Comparison of ENCODE assay signal across 23 cellular contexts in genomic region chr6:62740171-62740570, GRCh38.
"Had no signal": no experiment of that assay in that cellular context is flagged by ENCODE, and none has a peak within 500 bp of the region (broad histone marks: within the 10 kb centered on the region; RNA-seq: fewer than 3 reads in every experiment).

No MANE protein-coding gene starts in this region.

- DNase-seq: activated B cell treated with CpG ODN at 0.5 μM for 24 hours; activated CD4-positive, alpha-beta T cell treated with anti-CD3 and anti-CD28 coated beads for 48 hours; activated CD4-positive, alpha-beta T cell treated with anti-CD3 and anti-CD28 coated beads, Interleukin-2, amount 50 U/mL, for 1 hour; activated CD4-positive, alpha-beta T cell treated with anti-CD3 and anti-CD28 coated beads, Interleukin-2, amount 50 U/mL, for 48 hours; activated CD8-positive, alpha-beta memory T cell treated with anti-CD3 and anti-CD28 coated beads for 24 hours; activated CD8-positive, alpha-beta T cell treated with anti-CD3 and anti-CD28 coated beads for 36 hours; activated effector memory CD4-positive, alpha-beta T cell treated with Interleukin-2 at 50 U/mL for 16 hours; activated naive CD8-positive, alpha-beta T cell treated with anti-CD3 and anti-CD28 coated beads, Interleukin-2, amount 10 ng/mL, durations not matched to agents 7 days and 5 days; activated T-cell treated with anti-CD3 and anti-CD28 coated beads, Interleukin-2, amount 50 U/mL, for 4 hours; brain microvascular endothelial cell; dorsolateral prefrontal cortex; effector memory CD4-positive, alpha-beta T cell; endodermal cell; foreskin fibroblast; T-helper 1 cell; T-helper 17 cell; T1000; WERI-Rb-1 had no signal

- H3K36me3 ChIP-seq: brain microvascular endothelial cell, WERI-Rb-1 had no signal

- H3K27ac ChIP-seq: brain microvascular endothelial cell, coronary artery, dorsolateral prefrontal cortex, WERI-Rb-1 had no signal

- H3K4me3 ChIP-seq: coronary artery, dorsolateral prefrontal cortex had no signal

- H3K27me3 ChIP-seq: brain microvascular endothelial cell, dorsolateral prefrontal cortex had no signal

- ATAC-seq: activated CD4-positive, CD25-positive, alpha-beta regulatory T cell treated with anti-CD3 and anti-CD28 coated beads, Interleukin-2, amount 50 U/mL, for 24 hours; activated CD8-positive, alpha-beta T cell treated with anti-CD3 and anti-CD28 coated beads for 36 hours; activated naive CD4-positive, alpha-beta T cell treated with anti-CD3 and anti-CD28 coated beads, Interleukin-2, amount 50 U/mL, for 72 hours; activated T-cell treated with anti-CD3 and anti-CD28 coated beads, Interleukin-2, amount 50 U/mL, for 4 hours; activated T-helper 17 cell treated with anti-CD3 and anti-CD28 coated beads, Interleukin-2, amount 50 U/mL, for 72 hours; esophagus mucosa; T-helper 17 cell had no signal
